9 cellular contexts compared by ENCODE assay signal in the genomic region with DNA sequence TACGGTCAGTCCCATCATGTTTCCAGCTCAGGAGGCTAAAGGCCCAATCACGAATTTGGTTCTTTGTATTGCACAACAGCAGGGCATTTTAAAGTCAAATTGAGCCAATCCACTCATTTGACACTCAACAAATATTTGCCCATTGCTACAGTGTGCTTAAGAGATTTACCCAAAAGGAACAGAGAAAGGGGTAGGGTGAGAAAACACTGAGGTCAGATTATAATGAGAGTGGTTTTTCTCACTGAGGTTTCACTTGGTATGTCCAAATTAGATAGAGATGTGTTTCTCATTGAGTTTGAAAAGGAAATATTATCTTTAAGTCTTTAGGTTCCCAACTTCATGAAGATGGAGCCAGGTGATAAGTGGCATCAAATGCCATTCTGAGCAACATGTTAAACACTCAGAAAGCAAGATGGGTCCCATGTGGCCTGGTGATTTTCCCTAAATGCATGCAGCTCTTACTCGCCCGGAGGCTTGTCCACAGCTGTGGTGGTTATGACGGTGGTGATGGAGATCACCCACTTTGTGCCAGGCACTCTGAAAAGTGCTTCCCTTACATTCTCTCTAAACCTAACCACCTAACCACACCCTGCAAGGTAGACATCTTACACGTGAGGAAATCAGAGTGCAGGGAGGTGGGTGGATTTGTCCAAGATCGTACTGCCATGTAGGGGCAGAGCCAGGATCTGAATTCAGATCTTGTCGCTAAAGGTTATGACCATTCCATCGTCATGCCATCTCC. TPM values are rescaled to one million over a fixed set of nuclear protein-coding genes. Genes with fewer than 3 reads are reported as not detected.
DNase-seq lines count a peak whose midpoint lies in the region; ATAC-seq, FAIRE-seq and TF ChIP-seq lines count a peak whose summit lies in the region.
"Had no signal": no experiment of that assay in that cellular context is flagged by ENCODE, and none has a peak within 500 bp of the region (broad histone marks: within the 10 kb centered on the region; RNA-seq: fewer than 3 reads in every experiment).

No MANE protein-coding gene starts in this region.

- no peak for TF ChIP-seq EP300 in K562 (IDR thresholded peaks at IDR 0.05; ENCODE audit: low read length)
- no peak for TF ChIP-seq EP300 in suprapubic skin (IDR thresholded peaks at IDR 0.05)

- POLR2A ChIA-PET in K562 (lab: Yijun Ruan, JAX): no interaction called here

- H3K4me2 ChIP-seq in mammary epithelial cell (ENCODE audit: insufficient read depth, low read depth, low read length) (no peak overlapping the region), K562 (ENCODE audit: insufficient read depth, low read length) (no peak overlapping the region)

- TF ChIP-seq POLR2A in breast epithelium (IDR thresholded peaks at IDR 0.05): no peak
- TF ChIP-seq POLR2A in K562 (conservative IDR thresholded peaks at IDR 0.05): no peak
- no peak for TF ChIP-seq POLR2A in suprapubic skin (IDR thresholded peaks at IDR 0.05)

- H2AFZ ChIP-seq in mammary epithelial cell (ENCODE audit: low read depth, low read length) (no peak overlapping the region), K562 (ENCODE audit: low read depth, low read length) (no peak overlapping the region)

- no peaks in the 10 kb centered on the region for H3K27me3 Mint-ChIP-seq in T-helper 2 cell treated with Interferon-gamma antibody and Interleukin-4, amounts not matched to agents 5 μg/mL and 100 μg/mL, for 36 hours (ENCODE audit: low read depth)

- no peak for FAIRE-seq in K562 (lab: Jason Lieb, UNC)

- WGBS in mammary epithelial cell (ENCODE audit: low coverage, missing lambda C conversion rate): 85% methylated on average over 9 of the region's 9 CpGs
- 47% methylated on average over 9 of the region's 9 CpGs for WGBS in K562 (ENCODE audit: insufficient coverage, low coverage, missing lambda C conversion rate)
- 84% methylated on average over 9 of the region's 9 CpGs for WGBS in suprapubic skin

- dilution Hi-C loops in mammary epithelial cell (cut with HindIII; ENCODE audit: low sequenced_read_pairs): no loop called here

- H3K4me3 Mint-ChIP-seq in T-helper 2 cell treated with Interferon-gamma antibody and Interleukin-4, amounts not matched to agents 5 μg/mL and 100 μg/mL, for 36 hours: no peak overlapping the region

- in situ Hi-C loops in mammary epithelial cell (cut with MboI; ENCODE audit: low sequenced_read_pairs in 2 of 2): loop anchor here in 1 of 2 donors (25.0 kb wide), 1 partner anchor 589 kb away; no protein-coding TSS in a partner anchor
- in situ Hi-C loops in K562 (cut with MboI): loop anchor here (25.0 kb wide), 1 partner anchor 589 kb away; no protein-coding TSS in a partner anchor

- no peak overlapping the region for H3K27ac Mint-ChIP-seq in T-helper 2 cell treated with Interferon-gamma antibody and Interleukin-4, amounts not matched to agents 5 μg/mL and 100 μg/mL, for 36 hours

- H3K27ac ChIP-seq in breast epithelium (peak overlapping the region; percentile 33 to 62), mammary epithelial cell (ENCODE audit: insufficient read depth, low read depth, low read length) (no peak overlapping the region), K562 (ENCODE audit: extremely low read depth, low read depth, low read length) (no peak overlapping the region), suprapubic skin (peak overlapping the region; percentile 31)

- no peaks in the 10 kb centered on the region for H4K20me1 ChIP-seq in mammary epithelial cell (ENCODE audit: insufficient read depth, low read length)
- H4K20me1 ChIP-seq in K562 (replicated peaks; ENCODE audit: control insufficient read depth, insufficient read depth, low read length): no peaks in the 10 kb centered on the region

- no peaks in the 10 kb centered on the region for H3K9me3 Mint-ChIP-seq in T-helper 2 cell treated with Interferon-gamma antibody and Interleukin-4, amounts not matched to agents 5 μg/mL and 100 μg/mL, for 36 hours

- H3K9me3 ChIP-seq in breast epithelium (no peaks in the 10 kb centered on the region), mammary epithelial cell (replicated peaks; ENCODE audit: insufficient read depth, low read length) (no peaks in the 10 kb centered on the region), K562 (replicated peaks; ENCODE audit: control insufficient read depth, insufficient read depth, low read depth, low read length) (no peaks in the 10 kb centered on the region), suprapubic skin (no peaks in the 10 kb centered on the region)
- H3K9me3 ChIP-seq: tibial nerve had no signal

- no peaks in the 10 kb centered on the region for H3K4me1 ChIP-seq in breast epithelium
- H3K4me1 ChIP-seq in mammary epithelial cell (ENCODE audit: insufficient read depth, low read length): peaks cover 5% of the 10 kb centered on the region
- peaks cover 0 to 8% of the 10 kb centered on the region in 2 experiments; a peak in 3 of 5 replicates for H3K4me1 ChIP-seq in K562 (replicated peaks in 1 of 2; ENCODE audit: control insufficient read depth in 2 of 2, insufficient read depth in 2 of 2, low read length in 2 of 2)
- H3K4me1 ChIP-seq in suprapubic skin: peaks cover 30% of the 10 kb centered on the region

- H3K9me1 ChIP-seq in K562 (ENCODE audit: control insufficient read depth, insufficient read depth, low read length): no peaks in the 10 kb centered on the region

- H3K9ac ChIP-seq in mammary epithelial cell (ENCODE audit: insufficient read depth, low read length) (no peak overlapping the region), K562 (ENCODE audit: insufficient read depth in 1 of 2, low read depth in 2 of 2, low read length in 2 of 2) (no peak overlapping the region)

- no peaks in the 10 kb centered on the region for H3K27me3 ChIP-seq in breast epithelium
- no peaks in the 10 kb centered on the region for H3K27me3 ChIP-seq in mammary epithelial cell (ENCODE audit: insufficient read depth, low read length)
- H3K27me3 ChIP-seq in K562 (ENCODE audit: control insufficient read depth in 2 of 2, insufficient read depth in 2 of 2, low read length in 2 of 2): no peaks in the 10 kb centered on the region
- H3K27me3 ChIP-seq in suprapubic skin: no peaks in the 10 kb centered on the region
- H3K27me3 ChIP-seq: tibial nerve had no signal

- BruUV-seq in mammary epithelial cell (replicated peaks; lab: Mats Ljungman, UMichigan) (no TSS peak), K562 (replicated peaks; lab: Mats Ljungman, UMichigan) (no TSS peak)

- intact Hi-C loops in breast epithelium (cut with DNase I; ENCODE audit: low total_unique reads) (no loop called here), mammary epithelial cell (cut with micrococcal nuclease) (no loop called here), K562 (cut with micrococcal nuclease) (no loop called here)

- CTCF ChIA-PET in mammary epithelial cell (lab: Charles Lee; ENCODE audit: low non-redundant PET): no interaction called here
- CTCF ChIA-PET in K562 (lab: Yijun Ruan, JAX; ENCODE audit: low intra/inter-chr PET ratio): no interaction called here

- no peaks in the 10 kb centered on the region for H3K36me3 Mint-ChIP-seq in T-helper 2 cell treated with Interferon-gamma antibody and Interleukin-4, amounts not matched to agents 5 μg/mL and 100 μg/mL, for 36 hours (ENCODE audit: low read depth)

- TF ChIP-seq CTCF in breast epithelium (IDR thresholded peaks at IDR 0.05): no peak
- no peak for TF ChIP-seq CTCF in mammary epithelial cell (conservative IDR thresholded peaks at IDR 0.05 in 1 of 2, IDR thresholded peaks at IDR 0.05 in 1 of 2; ENCODE audit: extremely low read depth in 1 of 2, insufficient read depth in 1 of 2, low read depth in 1 of 2, low read length in 2 of 2)
- no peak for TF ChIP-seq CTCF in K562 (IDR thresholded peaks at IDR 0.05 in 2 of 3, conservative IDR thresholded peaks at IDR 0.05 in 1 of 3; ENCODE audit: insufficient read depth in 2 of 3, low read depth in 1 of 3, low read length in 3 of 3)
- TF ChIP-seq CTCF in suprapubic skin (IDR thresholded peaks at IDR 0.05): no peak

- ATAC-seq in HG03196 (IDR thresholded peaks at IDR 0.05; ENCODE audit: unreplicated experiment) (peak; percentile 25), K562 (no peak), HG03342 (IDR thresholded peaks at IDR 0.05; ENCODE audit: unreplicated experiment) (no peak)

- H3K36me3 ChIP-seq in breast epithelium (no peaks in the 10 kb centered on the region), mammary epithelial cell (ENCODE audit: insufficient read depth, low read length) (no peaks in the 10 kb centered on the region), K562 (ENCODE audit: control insufficient read depth, insufficient read depth, low read length) (no peaks in the 10 kb centered on the region), suprapubic skin (no peaks in the 10 kb centered on the region)
- H3K36me3 ChIP-seq: tibial nerve had no signal

- no peak overlapping the region for H3K4me3 ChIP-seq in breast epithelium
- no peak overlapping the region for H3K4me3 ChIP-seq in mammary epithelial cell (replicated peaks in 1 of 3; ENCODE audit: insufficient read depth in 1 of 3, low read depth in 2 of 3, low read length in 3 of 3)
- no peak overlapping the region for H3K4me3 ChIP-seq in K562
- H3K4me3 ChIP-seq in suprapubic skin: no peak overlapping the region
- H3K4me3 ChIP-seq: tibial nerve had no signal

- peaks cover 22% of the 10 kb centered on the region for H3K4me1 Mint-ChIP-seq in T-helper 2 cell treated with Interferon-gamma antibody and Interleukin-4, amounts not matched to agents 5 μg/mL and 100 μg/mL, for 36 hours (ENCODE audit: low read depth)

- no peak for DNase-seq in breast epithelium (ENCODE audit: low spot score in 2 of 2)
- DNase-seq in mammary epithelial cell: no peak
- no peak for DNase-seq in K562 (ENCODE audit: extremely low read depth in 1 of 4, low spot score in 3 of 4)
- DNase-seq in suprapubic skin (ENCODE audit: low spot score in 2 of 2): no peak
- no peak for DNase-seq in T-helper 2 cell treated with Interferon-gamma antibody and Interleukin-4, amounts not matched to agents 5 μg/mL and 100 μg/mL, for 36 hours (ENCODE audit: low spot score)
- no peak for DNase-seq in DMS 273 (lab: John Stamatoyannopoulos, UW; ENCODE audit: unreplicated experiment)

- no peaks in the 10 kb centered on the region for H3K79me2 ChIP-seq in mammary epithelial cell (ENCODE audit: insufficient read depth, low read length)
- H3K79me2 ChIP-seq in K562 (ENCODE audit: control insufficient read depth, insufficient read depth, low read length): no peaks in the 10 kb centered on the region

- no peak for TF ChIP-seq RAD21 in K562 (CRISPR knock-in tag; conservative IDR thresholded peaks at IDR 0.05 in 1 of 2, IDR thresholded peaks at IDR 0.05 in 1 of 2)

RNA-seq across cellular contexts. Expression of gene USP3, which starts 31.2 kb away (rescaled TPM):
- total RNA-seq in breast epithelium: 10 to 100 TPM; 70.4 to 88.7 (median 76.7) TPM
- total RNA-seq in mammary epithelial cell: 10 to 100 TPM; 26.3 to 30.6 TPM
- polyA plus RNA-seq in mammary epithelial cell: 13.6 TPM
- polyA minus RNA-seq in mammary epithelial cell: 50.9 TPM
- total RNA-seq in K562 (2011; cell fraction: chromatin; rRNA removed; ENCODE audit: low replicate concordance): 55.7 and 143 TPM in 2 replicates
- total RNA-seq in K562 (2011; cell fraction: nucleolus; rRNA removed): 31.0 and 37.8 TPM in 2 replicates
- 72.7 and 100 TPM in 2 replicates for total RNA-seq in K562 (2011; cell fraction: nucleoplasm; rRNA removed)
- total RNA-seq in K562 (2014; rRNA removed): 21.7 and 31.2 TPM in 2 replicates
- total RNA-seq in K562 (2014; rRNA removed; fragmentation: Illumina TruSeq; extraction: Trizol): 49.7 and 50.3 TPM in 2 replicates
- 44.6 and 46.1 TPM in 2 replicates for total RNA-seq in K562 (2015; rRNA removed; fragmentation: Illumina TruSeq; extraction: Trizol)
- 48.8 and 54.3 TPM in 2 replicates for total RNA-seq in K562 (2021)
- 17.3 and 23.1 TPM in 2 replicates for polyA plus RNA-seq in K562 (2011; rRNA removed)
- 12.0 and 15.1 TPM in 2 replicates for polyA plus RNA-seq in K562 (2011; cell fraction: cytosol; rRNA removed)
- polyA plus RNA-seq in K562 (2011; cell fraction: nucleus; rRNA removed): 47.4 and 78.4 TPM in 2 replicates
- polyA plus RNA-seq in K562 (2012): 29.3 and 55.6 TPM in 2 replicates
- 38.7 and 42.8 TPM in 2 replicates for polyA plus RNA-seq in K562 (2014; fragmentation: Illumina TruSeq; extraction: Trizol)
- 10 to 100 TPM; 24.3 to 34.8 TPM for polyA plus RNA-seq in K562 (2014; fragmentation: Nextera tagmentation; extraction: Ambion mirVana)
- 19.5 and 21.2 TPM in 2 replicates for polyA plus RNA-seq in K562 (2014; rRNA removed)
- polyA minus RNA-seq in K562 (2011; rRNA and poly(A)+ RNA removed): 35.6 and 53.7 TPM in 2 replicates
- polyA minus RNA-seq in K562 (2011; cell fraction: cytosol; rRNA and poly(A)+ RNA removed): 23.0 and 36.5 TPM in 2 replicates
- polyA minus RNA-seq in K562 (2011; cell fraction: nucleus; rRNA and poly(A)+ RNA removed): 50.5 and 79.3 TPM in 2 replicates
- 100 to 1,000 TPM in 1 of 4 donors, 10 to 100 TPM in 3; 43.2 to 105 (median 48.0) TPM for total RNA-seq in suprapubic skin

Comparison
In these comparisons a context has a peak if more than half of its experiments do, and no peak if none do; other contexts are left out.
1. H3K27ac ChIP-seq: peak in breast epithelium (2 of 2) and suprapubic skin (single experiment); none in mammary epithelial cell (single experiment) and K562 (single experiment).